14 cellular contexts compared by ENCODE assay signal in genomic region chr1:76337777-76338176, GRCh38.
DNase-seq lines count a peak whose midpoint lies in the region; ATAC-seq, FAIRE-seq and TF ChIP-seq lines count a peak whose summit lies in the region.
"Had no signal": no experiment of that assay in that cellular context is flagged by ENCODE, and none has a peak within 500 bp of the region (broad histone marks: within the 10 kb centered on the region; RNA-seq: fewer than 3 reads in every experiment).

No MANE protein-coding gene starts in this region.

- H4K8ac ChIP-seq in H1 (ENCODE audit: extremely low read depth, insufficient read depth, low read length) = peak overlapping the region; percentile 71

- H3K9me3 Mint-ChIP-seq in CD4-positive, alpha-beta T cell = peaks cover 4% of the 10 kb centered on the region
- H3K9me3 Mint-ChIP-seq: GM23338 had no signal

- H3K4me3 Mint-ChIP-seq in CD4-positive, alpha-beta T cell = no peak overlapping the region
- H3K4me3 Mint-ChIP-seq: GM23338, H9 had no signal

- H4K20me1 ChIP-seq in H1 (replicated peaks in 1 of 2; ENCODE audit: control insufficient read depth in 1 of 2, insufficient read depth in 2 of 2, low read length in 2 of 2) = no peaks in the 10 kb centered on the region
- H4K20me1 ChIP-seq: BLaER1 had no signal

- no peak overlapping the region for H3K56ac ChIP-seq in H1 (replicated peaks; ENCODE audit: insufficient read length, low read depth, low read length)

- no peak overlapping the region for H3K18ac ChIP-seq in H1 (ENCODE audit: extremely low read depth, low read length)

- no peak overlapping the region for H2AK5ac ChIP-seq in H1 (ENCODE audit: low read depth, low read length)

- H3K9me3 ChIP-seq in BE2C (no peaks in the 10 kb centered on the region), H1 (ENCODE audit: insufficient read depth in 2 of 2, low read depth in 1 of 2, low read length in 1 of 2) (no peaks in the 10 kb centered on the region), esophagus squamous epithelium (no peaks in the 10 kb centered on the region)
- no peaks in the 10 kb centered on the region for H3K9me3 ChIP-seq in CD4-positive, alpha-beta T cell (ENCODE audit: control insufficient read depth, low read length)
- H3K9me3 ChIP-seq: BLaER1 had no signal

- TF ChIP-seq POLR2A in H1 (IDR thresholded peaks at IDR 0.05; ENCODE audit: control extremely low read depth in 1 of 2, low read depth in 2 of 2, low read length in 2 of 2) (no peak), esophagus squamous epithelium (IDR thresholded peaks at IDR 0.05) (no peak)

- H3K27me3 Mint-ChIP-seq in CD4-positive, alpha-beta T cell = no peaks in the 10 kb centered on the region

- no peak overlapping the region for H2BK20ac ChIP-seq in H1 (ENCODE audit: low read length)

- no peak overlapping the region for H3K9ac ChIP-seq in H1 (replicated peaks in 1 of 4; ENCODE audit: extremely low read depth in 1 of 4, low read depth in 3 of 4, low read length in 3 of 4)
- H3K9ac ChIP-seq: BLaER1 had no signal

- no peaks in the 10 kb centered on the region for H3K36me3 Mint-ChIP-seq in CD4-positive, alpha-beta T cell (ENCODE audit: low read depth)

- no peaks in the 10 kb centered on the region for H3K36me3 ChIP-seq in BE2C
- no peaks in the 10 kb centered on the region for H3K36me3 ChIP-seq in H1 (ENCODE audit: control insufficient read depth in 2 of 4, insufficient read depth in 4 of 4, low read length in 3 of 4)
- H3K36me3 ChIP-seq in esophagus squamous epithelium = no peaks in the 10 kb centered on the region
- H3K36me3 ChIP-seq: BLaER1 had no signal

- H3K79me2 ChIP-seq in H1 (ENCODE audit: control insufficient read depth in 1 of 2, insufficient read depth in 2 of 2, low read length in 2 of 2) = no peaks in the 10 kb centered on the region

- FAIRE-seq in H1 (lab: Jason Lieb, UNC) = no peak
- FAIRE-seq: G401.6, GM12891 had no signal

- POLR2A ChIA-PET in H1 (lab: Charles Lee; ENCODE audit: partially characterized antibody) = no interaction called here
- POLR2A ChIA-PET in CD4-positive, alpha-beta T cell (lab: Charles Lee) = no interaction called here

- TF ChIP-seq CTCF in BE2C (IDR thresholded peaks at IDR 0.05; ENCODE audit: low read depth, low read length) (no peak), H1 (IDR thresholded peaks at IDR 0.05; ENCODE audit: control extremely low read depth in 1 of 3, insufficient read depth in 1 of 3, low read depth in 1 of 3, low read length in 3 of 3) (no peak), esophagus squamous epithelium (IDR thresholded peaks at IDR 0.05) (no peak)
- TF ChIP-seq CTCF in CD4-positive, alpha-beta T cell (IDR thresholded peaks at IDR 0.05) = no peak

- H3K4me1 ChIP-seq in BE2C (peaks cover 15% of the 10 kb centered on the region), H1 (replicated peaks in 1 of 4; ENCODE audit: control insufficient read depth in 3 of 4, insufficient read depth in 4 of 4, low read length in 3 of 4) (peaks cover 0 to 9% (median 1%) of the 10 kb centered on the region in 4 experiments; a peak in 4 of 7 replicates), esophagus squamous epithelium (peaks cover 0 to 5% (median 0%) of the 10 kb centered on the region in 3 donors)
- H3K4me1 ChIP-seq: BLaER1 had no signal

- no peak for TF ChIP-seq EP300 in H1 (IDR thresholded peaks at IDR 0.05; ENCODE audit: borderline replicate concordance in 1 of 2, low read depth in 2 of 2, low read length in 2 of 2)

- H3K27ac ChIP-seq in H1 (ENCODE audit: low read depth, low read length) = no peak overlapping the region
- no peak overlapping the region for H3K27ac ChIP-seq in CD4-positive, alpha-beta T cell (ENCODE audit: low read depth, low read length)
- no peak overlapping the region for H3K27ac ChIP-seq in esophagus squamous epithelium
- H3K27ac ChIP-seq: 22Rv1, BLaER1 had no signal

- no peak overlapping the region for H3K4me2 ChIP-seq in H1 (ENCODE audit: insufficient read depth in 1 of 2, low read depth in 2 of 2, low read length in 2 of 2)
- H3K4me2 ChIP-seq: BLaER1, GM23338 had no signal

- H2BK5ac ChIP-seq in H1 (ENCODE audit: low read depth, low read length) = no peak overlapping the region

- DNase-seq in NCI-H1694 treated with DMSO at 0.1 percent for 48 hours (lab: John Stamatoyannopoulos, UW) (peak; percentile 7), NCI-H1694 (lab: John Stamatoyannopoulos, UW) (no peak), BE2C (peak; percentile 60), NCI-H69 (lab: John Stamatoyannopoulos, UW) (peak; percentile 9), H1 (ENCODE audit: low read depth in 1 of 2, low spot score in 2 of 2) (no peak), NCI-H446 (lab: John Stamatoyannopoulos, UW) (no peak), esophagus squamous epithelium (lab: John Stamatoyannopoulos, UW) (no peak)
- DNase-seq in CD4-positive, alpha-beta T cell = no peak

- H2BK15ac ChIP-seq in H1 (ENCODE audit: low read length) = no peak overlapping the region

- no peak overlapping the region for H3K27ac Mint-ChIP-seq in CD4-positive, alpha-beta T cell
- H3K27ac Mint-ChIP-seq: GM23338 had no signal

- no peak overlapping the region for H3K14ac ChIP-seq in H1 (ENCODE audit: insufficient read length)

- H3K27me3 ChIP-seq in BE2C = no peaks in the 10 kb centered on the region
- H3K27me3 ChIP-seq in H1 (replicated peaks in 1 of 4; ENCODE audit: control insufficient read depth in 3 of 4, extremely low read depth in 1 of 4, insufficient read depth in 3 of 4, low read length in 3 of 4) = no peaks in the 10 kb centered on the region
- no peaks in the 10 kb centered on the region for H3K27me3 ChIP-seq in CD4-positive, alpha-beta T cell (ENCODE audit: control insufficient read depth, insufficient read depth, low read length)
- H3K27me3 ChIP-seq in esophagus squamous epithelium = no peaks in the 10 kb centered on the region
- H3K27me3 ChIP-seq: BLaER1 had no signal

- H3K4me3 ChIP-seq in BE2C (ENCODE audit: low read depth, low read length) (no peak overlapping the region), H1 (ENCODE audit: extremely low read depth in 1 of 4, insufficient read depth in 2 of 4, low read depth in 3 of 4, low read length in 4 of 4) (no peak overlapping the region), esophagus squamous epithelium (no peak overlapping the region)
- H3K4me3 ChIP-seq: BLaER1, GM23338 had no signal

- no peak overlapping the region for H2BK12ac ChIP-seq in H1 (ENCODE audit: low read depth, low read length)

- no peak overlapping the region for H3K23ac ChIP-seq in H1 (ENCODE audit: insufficient read length)

- H3K79me1 ChIP-seq in H1 (ENCODE audit: low read depth, low read length) = no peaks in the 10 kb centered on the region

- H3K4ac ChIP-seq in H1 (replicated peaks; ENCODE audit: insufficient read length, low read depth, low read length) = no peak overlapping the region

- no peak for ATAC-seq in CD4-positive, alpha-beta T cell (ENCODE audit: poor library complexity)

- no peak overlapping the region for H4K91ac ChIP-seq in H1 (replicated peaks; ENCODE audit: insufficient read length, low read length)

- H3K4me1 Mint-ChIP-seq in CD4-positive, alpha-beta T cell (ENCODE audit: low read depth) = no peaks in the 10 kb centered on the region

- no peak overlapping the region for H2BK120ac ChIP-seq in H1 (replicated peaks; ENCODE audit: low read depth, low read length)

- CTCF ChIA-PET in H1 (lab: Charles Lee; ENCODE audit: partially characterized antibody) = interaction anchor here (2.8 kb wide), 1 partner anchor 183 kb away, joined by 9 read pairs; no protein-coding TSS in a partner anchor
- CTCF ChIA-PET in CD4-positive, alpha-beta T cell (lab: Charles Lee) = no interaction called here

- no peak for TF ChIP-seq RAD21 in H1 (IDR thresholded peaks at IDR 0.05 in 1 of 2, conservative IDR thresholded peaks at IDR 0.05 in 1 of 2; ENCODE audit: low read depth in 2 of 2, low read length in 2 of 2)

- no peak overlapping the region for H2AFZ ChIP-seq in H1 (ENCODE audit: low read length)
- H2AFZ ChIP-seq: GM23338 had no signal

- intact Hi-C loops in CD4-positive, alpha-beta T cell (cut with DNase I, micrococcal nuclease) = loop anchor here in 1 of 2 experiments (10.0 kb wide), 2 partner anchors 807 to 1777 kb away; no protein-coding TSS in a partner anchor
- intact Hi-C loops in esophagus squamous epithelium (cut with DNase I) = no loop called here

- 95% methylated on average over 6 of the region's 6 CpGs; no CpG with 5 or more reads in 1 of the 2 experiments for WGBS in H1 (ENCODE audit: extremely low coverage in 1 of 2, insufficient coverage in 1 of 2, insufficient read length in 1 of 2, insufficient replicate concordance in 2 of 2, low coverage in 1 of 2, low lambda C conversion rate in 2 of 2, missing lambda C conversion rate in 1 of 2), 2 experiments
- 64 to 70% methylated on average over 5 to 6 of the region's 6 CpGs for WGBS in esophagus squamous epithelium, 2 donors

- no peak overlapping the region for H4K5ac ChIP-seq in H1 (ENCODE audit: insufficient read length, low read depth, low read length)

- H3K23me2 ChIP-seq in H1 (ENCODE audit: low read depth, low read length) = no peaks in the 10 kb centered on the region

TF ChIP-seq in H1, 55 proteins besides CTCF, POLR2A, EP300 and RAD21:
- no peak for TF ChIP-seq JUND (IDR thresholded peaks at IDR 0.05; ENCODE audit: low read length)

Comparison
In these comparisons a context has a peak if more than half of its experiments do, and no peak if none do; other contexts are left out.
1. DNase-seq: peak in NCI-H1694 treated with DMSO at 0.1 percent for 48 hours (single experiment), BE2C (single experiment) and NCI-H69 (single experiment); none in NCI-H1694 (single experiment), H1 (0 of 2), NCI-H446 (0 of 2), CD4-positive, alpha-beta T cell (0 of 10) and esophagus squamous epithelium (single experiment).